11 cellular contexts compared by ENCODE assay signal in the genomic region with DNA sequence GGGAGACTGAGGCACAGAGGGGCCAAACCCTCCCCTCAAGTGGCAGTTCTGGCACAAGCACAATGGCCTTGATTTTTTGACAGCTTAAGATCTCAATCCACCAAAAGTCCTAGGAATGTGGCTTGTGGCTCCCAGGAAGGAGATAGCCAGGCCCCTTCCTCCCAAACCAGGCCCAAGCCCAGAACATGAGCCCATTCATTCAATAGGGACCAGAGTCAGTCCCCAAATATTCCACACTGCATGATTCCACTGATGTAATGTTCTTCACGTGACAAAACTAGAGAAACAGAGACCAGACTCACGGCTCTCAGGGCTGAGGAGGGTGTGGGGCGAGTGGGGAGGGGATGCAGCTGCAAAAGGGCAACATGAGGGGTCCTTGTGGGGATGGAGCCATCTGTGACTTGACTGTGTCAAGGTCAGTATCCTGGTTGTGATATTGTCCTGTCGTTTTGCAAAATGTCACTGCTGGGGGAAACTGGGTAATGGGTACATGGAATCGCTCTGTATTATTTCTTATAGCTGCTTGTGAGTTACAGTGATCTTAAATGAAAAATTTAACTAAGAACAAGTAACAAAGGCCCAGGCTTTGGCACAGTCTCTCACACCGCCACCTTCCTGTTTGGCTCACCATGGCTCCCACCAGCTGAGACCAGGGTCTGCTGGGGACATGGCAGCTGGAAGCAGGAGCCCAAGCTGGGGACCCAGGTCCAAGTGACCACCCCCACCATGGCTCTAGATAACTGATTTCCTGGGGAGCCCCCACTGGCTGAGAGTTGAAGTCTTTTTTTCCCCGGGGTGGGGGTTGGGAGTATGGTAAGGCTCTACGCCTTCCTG. TPM values are rescaled to one million over a fixed set of nuclear protein-coding genes. Genes with fewer than 3 reads are reported as not detected.
DNase-seq lines count a peak whose midpoint lies in the region; ATAC-seq, FAIRE-seq and TF ChIP-seq lines count a peak whose summit lies in the region.
"Had no signal": no experiment of that assay in that cellular context is flagged by ENCODE, and none has a peak within 500 bp of the region (broad histone marks: within the 10 kb centered on the region; RNA-seq: fewer than 3 reads in every experiment).

No MANE protein-coding gene starts in this region.

- no peak for ATAC-seq in left lung
- ATAC-seq in HG02623 (IDR thresholded peaks at IDR 0.05; ENCODE audit: unreplicated experiment): no peak
- no peak for ATAC-seq in HG03469 (IDR thresholded peaks at IDR 0.05; ENCODE audit: unreplicated experiment)

- H3K27me3 Mint-ChIP-seq in astrocyte (ENCODE audit: low read depth, unreplicated experiment): no peaks in the 10 kb centered on the region

- H3K9ac ChIP-seq in astrocyte (ENCODE audit: low read length): peak overlapping the region; percentile 48
- H3K9ac ChIP-seq in skeletal muscle tissue (ENCODE audit: low read depth in 1 of 3, low read length in 3 of 3): peak overlapping the region; percentile 69 to 91 (median 75)

- H3K27ac ChIP-seq in C4-2B (peak overlapping the region; percentile 28), astrocyte (ENCODE audit: low read depth, low read length) (peak overlapping the region; percentile 58), left lung (peak overlapping the region; percentile 82 to 88), skeletal muscle tissue (ENCODE audit: low read depth, low read length) (peak overlapping the region; percentile 95)

- TF ChIP-seq CTCF in C4-2B (conservative IDR thresholded peaks at IDR 0.05) (no peak), astrocyte (IDR thresholded peaks at IDR 0.05; ENCODE audit: insufficient read depth, low read depth, low read length) (no peak), left lung (IDR thresholded peaks at IDR 0.05) (no peak)

- H3K27me3 ChIP-seq in astrocyte (ENCODE audit: insufficient read depth, low read length): no peaks in the 10 kb centered on the region
- no peaks in the 10 kb centered on the region for H3K27me3 ChIP-seq in left lung
- no peaks in the 10 kb centered on the region for H3K27me3 ChIP-seq in skeletal muscle tissue (ENCODE audit: control insufficient read depth in 3 of 3, insufficient read depth in 3 of 3, low read length in 3 of 3)
- no peaks in the 10 kb centered on the region for H3K27me3 ChIP-seq in MG63

- peak overlapping the region; percentile 49 for H3K4me2 ChIP-seq in astrocyte (ENCODE audit: low read length)

- peak overlapping the region; percentile 41 for H3K27ac Mint-ChIP-seq in astrocyte (ENCODE audit: unreplicated experiment)
- H3K27ac Mint-ChIP-seq: GM23338 had no signal

- intact Hi-C loops in left lung (cut with DNase I): loop anchor here in 1 of 2 donors (10.0 kb wide), 1 partner anchor 126 kb away; a partner anchor contains a TSS

- peaks cover 30% of the 10 kb centered on the region for H3K4me1 ChIP-seq in astrocyte (ENCODE audit: insufficient read depth, low read length)
- H3K4me1 ChIP-seq in left lung: peaks cover 23 to 70% of the 10 kb centered on the region in 2 donors
- H3K4me1 ChIP-seq in skeletal muscle tissue (ENCODE audit: control insufficient read depth in 3 of 3, insufficient read depth in 3 of 3, low read length in 3 of 3): peaks cover 66 to 82% (median 75%) of the 10 kb centered on the region in 3 donors
- H3K4me1 ChIP-seq: Caco-2 had no signal

- no peak overlapping the region for H3K4me3 Mint-ChIP-seq in astrocyte (ENCODE audit: unreplicated experiment)

- peaks cover under 1% of the 10 kb centered on the region for H3K9me3 Mint-ChIP-seq in astrocyte (ENCODE audit: unreplicated experiment)

- H4K20me1 ChIP-seq in astrocyte (ENCODE audit: insufficient read depth, low read length): no peaks in the 10 kb centered on the region

- no peak overlapping the region for H2AFZ ChIP-seq in astrocyte (ENCODE audit: low read depth, low read length)

- H3K36me3 Mint-ChIP-seq in astrocyte (ENCODE audit: low read depth, unreplicated experiment): peaks cover 10% of the 10 kb centered on the region

- no peaks in the 10 kb centered on the region for H3K9me3 ChIP-seq in astrocyte (ENCODE audit: insufficient read depth, low read depth, low read length)
- no peaks in the 10 kb centered on the region for H3K9me3 ChIP-seq in left lung
- no peaks in the 10 kb centered on the region for H3K9me3 ChIP-seq in skeletal muscle tissue (ENCODE audit: control insufficient read depth in 3 of 3, low read length in 3 of 3)
- H3K9me3 ChIP-seq in MG63: no peaks in the 10 kb centered on the region
- H3K9me3 ChIP-seq: Caco-2 had no signal

- DNase-seq in astrocyte (ENCODE audit: low read depth) (no peak), left lung (no peak), superior temporal gyrus (ENCODE audit: extremely low spot score) (no peak), MG63 (no peak)
- DNase-seq: activated T-cell treated with anti-CD3 and anti-CD28 coated beads, Interleukin-2, amount 50 U/mL, for 48 hours; Caco-2 had no signal

- peaks cover 7% of the 10 kb centered on the region for H3K4me1 Mint-ChIP-seq in astrocyte (ENCODE audit: low read depth, unreplicated experiment)

- no peak for FAIRE-seq in astrocyte (lab: Jason Lieb, UNC)

- H3K4me3 ChIP-seq in astrocyte (ENCODE audit: insufficient read depth, low read depth, low read length) (no peak overlapping the region), left lung (no peak overlapping the region), skeletal muscle tissue (ENCODE audit: low read length in 3 of 3) (peak overlapping the region in 2 of 3 donors; percentile 71 to 81), MG63 (no peak overlapping the region)
- H3K4me3 ChIP-seq: GM23338 had no signal

- H3K36me3 ChIP-seq in astrocyte (ENCODE audit: insufficient read depth, low read length): no peaks in the 10 kb centered on the region
- H3K36me3 ChIP-seq in left lung: peaks cover 0 to 16% of the 10 kb centered on the region in 2 donors
- peaks cover 1 to 12% (median 4%) of the 10 kb centered on the region in 3 donors for H3K36me3 ChIP-seq in skeletal muscle tissue (ENCODE audit: control insufficient read depth in 3 of 3, insufficient read depth in 3 of 3, low read length in 3 of 3)
- H3K36me3 ChIP-seq in MG63: peaks cover 32% of the 10 kb centered on the region

- no peaks in the 10 kb centered on the region for H3K79me2 ChIP-seq in astrocyte (ENCODE audit: insufficient read depth, low read length)

RNA-seq across cellular contexts. Expression of a gene that starts 25.7 kb away (rescaled TPM):
- 11.6 and 11.8 TPM in 2 replicates for total RNA-seq in astrocyte
- 10 to 100 TPM; 31.6 to 56.1 TPM for total RNA-seq in left lung
- total RNA-seq in skeletal muscle tissue: 6.3 TPM
- total RNA-seq in MG63 (2014; rRNA removed; shearing (Covaris generic); ENCODE audit: low replicate concordance): 16.0 and 21.0 TPM in 2 replicates

Comparison
In these comparisons a context has a peak if more than half of its experiments do, and no peak if none do; other contexts are left out.
1. H3K27ac ChIP-seq: peak in every context shown above with its lines; median percentile 95 in skeletal muscle tissue; 85 in left lung; 58 in astrocyte; 28 in C4-2B.
2. H3K4me3 ChIP-seq: peak in skeletal muscle tissue (2 of 3); none in astrocyte (single experiment), left lung (0 of 2) and MG63 (single experiment).